In the genomic region with DNA sequence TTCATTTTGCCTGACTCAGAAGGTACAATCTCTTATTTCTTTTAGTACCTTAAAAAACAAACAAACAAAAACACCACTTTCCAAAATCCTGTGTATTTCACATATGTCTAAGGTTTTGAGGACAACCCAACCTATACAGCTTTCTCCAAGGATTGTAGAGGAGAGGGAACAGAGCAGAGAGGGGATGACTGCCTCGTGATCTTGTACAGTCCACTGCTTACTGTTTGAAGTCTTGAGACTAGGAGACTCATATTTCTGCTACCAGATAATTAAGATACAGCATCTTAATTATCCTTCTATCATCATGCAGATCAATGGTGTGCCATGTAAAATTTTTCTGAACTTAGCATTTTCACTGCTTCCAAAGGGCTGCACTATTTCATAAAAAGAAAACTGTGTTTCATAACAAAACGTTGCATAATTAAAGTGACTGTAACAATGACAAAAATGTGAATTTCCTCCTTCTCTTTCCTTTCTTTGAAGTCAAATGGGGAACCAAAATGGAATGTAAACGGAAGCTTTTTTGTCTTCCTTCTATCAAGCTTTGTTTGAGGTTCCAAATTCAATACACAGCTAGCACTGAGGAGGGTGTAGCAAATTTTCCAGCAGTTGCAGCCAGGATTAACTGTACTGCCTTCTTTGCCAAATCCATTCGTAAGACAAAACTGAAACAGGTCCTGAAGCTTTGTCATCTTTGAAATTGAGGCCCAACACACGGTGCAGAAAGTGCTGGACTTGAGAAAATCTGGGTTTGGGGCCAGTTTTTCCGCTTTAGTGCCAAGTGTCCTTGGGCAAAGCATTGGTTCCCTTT, we compare ENCODE assay signal across 10 cellular contexts. TPM values are rescaled to one million over a fixed set of nuclear protein-coding genes. Genes with fewer than 3 reads are reported as not detected.
DNase-seq lines count a peak whose midpoint lies in the region; ATAC-seq and TF ChIP-seq lines count a peak whose summit lies in the region.
"Had no signal": no experiment of that assay in that cellular context is flagged by ENCODE, and none has a peak within 500 bp of the region (broad histone marks: within the 10 kb centered on the region; RNA-seq: fewer than 3 reads in every experiment).

No MANE protein-coding gene starts in this region.

- TF ChIP-seq EP300 in stomach (IDR thresholded peaks at IDR 0.05) = no peak

- TF ChIP-seq POLR2A in IMR-90 (IDR thresholded peaks at IDR 0.05; ENCODE audit: low read depth, low read length) (no peak), stomach (IDR thresholded peaks at IDR 0.05) (no peak)

- H3K4me1 ChIP-seq in IMR-90 (ENCODE audit: control insufficient read depth, insufficient read depth, low read length) (peaks cover 4% of the 10 kb centered on the region), stomach (peaks cover 33 to 65% (median 48%) of the 10 kb centered on the region in 4 donors)

- H3K9ac ChIP-seq in IMR-90 (ENCODE audit: low read depth, low read length) = no peak overlapping the region

- DNase-seq in IMR-90 (no peak), MCF 10A (ENCODE audit: unreplicated experiment) (no peak), iris pigment epithelial cell (ENCODE audit: low read depth) (peak; percentile 87), stomach (peak; percentile 43), posterior vena cava (ENCODE audit: low spot score) (no peak), NK-92 (lab: John Stamatoyannopoulos, UW; ENCODE audit: unreplicated experiment) (no peak), DMS79 treated with DMSO at 0.1 percent for 48 hours (lab: John Stamatoyannopoulos, UW) (no peak)
- DNase-seq in activated T-cell treated with anti-CD3 and anti-CD28 coated beads, Interleukin-2, amount 50 U/mL, for 1 hour = no peak
- DNase-seq: mesendoderm, WERI-Rb-1 had no signal

- H3K4me3 ChIP-seq in IMR-90 (ENCODE audit: insufficient read depth, low read depth, low read length) (no peak overlapping the region), stomach (no peak overlapping the region)

- H3K27me3 ChIP-seq in IMR-90 (ENCODE audit: control insufficient read depth, insufficient read depth, low read length) = no peaks in the 10 kb centered on the region
- no peaks in the 10 kb centered on the region for H3K27me3 ChIP-seq in stomach

- no peak overlapping the region for H2AK5ac ChIP-seq in IMR-90 (ENCODE audit: low read depth, low read length)

- no peak overlapping the region for H4K8ac ChIP-seq in IMR-90 (ENCODE audit: low read depth in 2 of 2, low read length in 2 of 2)

- H2BK15ac ChIP-seq in IMR-90 (ENCODE audit: low read depth, low read length) = no peak overlapping the region

- H3K36me3 Mint-ChIP-seq in MCF 10A (ENCODE audit: insufficient read depth, unreplicated experiment) = no peaks in the 10 kb centered on the region

- H3K4me1 Mint-ChIP-seq in MCF 10A (ENCODE audit: insufficient read depth, unreplicated experiment) = peaks cover 17% of the 10 kb centered on the region

- peak overlapping the region; percentile 54 for H3K27ac Mint-ChIP-seq in MCF 10A (ENCODE audit: low read depth, unreplicated experiment)

- H4K5ac ChIP-seq in IMR-90 (ENCODE audit: low read depth, low read length) = no peak overlapping the region

- H3K9me3 Mint-ChIP-seq in MCF 10A (ENCODE audit: unreplicated experiment) = no peaks in the 10 kb centered on the region

- H4K91ac ChIP-seq in IMR-90 (ENCODE audit: insufficient read depth, low read depth, low read length) = no peak overlapping the region

- no peak overlapping the region for H3K14ac ChIP-seq in IMR-90 (replicated peaks; ENCODE audit: low read depth, low read length)

- peak overlapping the region; percentile 46 for H3K4me3 Mint-ChIP-seq in MCF 10A (ENCODE audit: unreplicated experiment)

- 0 out of 2 replicates have a peak, but pooled peaks cover 2% of the 10 kb centered on the region for H3K9me1 ChIP-seq in IMR-90 (ENCODE audit: insufficient read depth, low read length)

- H3K23ac ChIP-seq in IMR-90 (ENCODE audit: low read depth, low read length) = no peak overlapping the region

- H3K4ac ChIP-seq in IMR-90 (ENCODE audit: low read depth, low read length) = no peak overlapping the region

- H2BK20ac ChIP-seq in IMR-90 (ENCODE audit: low read depth, low read length) = no peak overlapping the region

- no peak overlapping the region; the same call in 1 of the 2 replicates for H3K18ac ChIP-seq in IMR-90 (ENCODE audit: low read depth, low read length)

- H4K20me1 ChIP-seq in IMR-90 (ENCODE audit: insufficient read depth, low read length) = no peaks in the 10 kb centered on the region

- H3K36me3 ChIP-seq in IMR-90 (ENCODE audit: control insufficient read depth, insufficient read depth, low read length) (no peaks in the 10 kb centered on the region), stomach (no peaks in the 10 kb centered on the region)
- H3K36me3 ChIP-seq: WERI-Rb-1 had no signal

- TF ChIP-seq CTCF in IMR-90 (conservative IDR thresholded peaks at IDR 0.05; ENCODE audit: low read depth, low read length) (no peak), MCF 10A (IDR thresholded peaks at IDR 0.05; ENCODE audit: unreplicated experiment) (no peak), stomach (IDR thresholded peaks at IDR 0.05) (no peak)

- intact Hi-C loops in IMR-90 (cut with micrococcal nuclease) = no loop called here
- intact Hi-C loops in MCF 10A (cut with micrococcal nuclease) = no loop called here
- intact Hi-C loops in stomach (cut with DNase I; ENCODE audit: low total_unique reads) = no loop called here
- intact Hi-C loops in posterior vena cava (cut with DNase I) = loop anchor here in 1 of 2 donors (5.0 kb wide), 1 partner anchor 35 kb away; a partner anchor contains a TSS

- in situ Hi-C loops in IMR-90 (cut with MboI; ENCODE audit: low sequenced_read_pairs) = no loop called here

- BruUV-seq in IMR-90 (replicated peaks; lab: Mats Ljungman, UMichigan) = no TSS peak
- no TSS peak for BruUV-seq in MCF 10A (replicated peaks; lab: Mats Ljungman, UMichigan)

- no peak for ATAC-seq in IMR-90 (ENCODE audit: low read depth)

- WGBS in IMR-90 (ENCODE audit: extremely low coverage in 2 of 2, insufficient read length in 1 of 2), 2 experiments = 0% methylated on average over 1 of the region's 6 CpGs; no CpG with 5 or more reads in 1 of the 2 experiments
- 11 to 20% (median 16%) methylated on average over 6 of the region's 6 CpGs for WGBS in stomach, 5 donors

- TF ChIP-seq RAD21 in IMR-90 (IDR thresholded peaks at IDR 0.05; ENCODE audit: low read length) = no peak

- CTCF ChIA-PET in IMR-90 (lab: Yijun Ruan, JAX) = interaction anchor here (0.8 kb wide), 1 partner anchor 12 kb away, joined by 3 read pairs; no protein-coding TSS in a partner anchor
- CTCF ChIA-PET in MCF 10A (lab: Yijun Ruan, JAX) = interaction anchor here (0.6 to 4.5 kb wide), 6 partner anchors 9 to 681 kb away, joined by 3 to 32 read pairs (median 4); no protein-coding TSS in a partner anchor

- H2AFZ ChIP-seq in IMR-90 (replicated peaks; ENCODE audit: low read length, poor library complexity) = no peak overlapping the region

- H3K56ac ChIP-seq in IMR-90 (ENCODE audit: extremely low read depth, insufficient read depth, low read length) = no peak overlapping the region

- H3K27ac ChIP-seq in IMR-90 (ENCODE audit: insufficient read depth, low read length) (no peak overlapping the region), stomach (peak overlapping the region; percentile 55 to 88 (median 80))
- H3K27ac ChIP-seq: WERI-Rb-1 had no signal

- dilution Hi-C loops in IMR-90 (cut with HindIII; ENCODE audit: low sequenced_read_pairs, unreplicated experiment) = no loop called here

- no peak overlapping the region for H2BK5ac ChIP-seq in IMR-90 (ENCODE audit: low read depth, low read length, poor library complexity, severe bottlenecking)

- H3K9me3 ChIP-seq in IMR-90 (ENCODE audit: control insufficient read depth, insufficient read depth, low read length) (no peaks in the 10 kb centered on the region), stomach (no peaks in the 10 kb centered on the region)

- H2AK9ac ChIP-seq in IMR-90 (replicated peaks; ENCODE audit: low read depth, low read length, poor library complexity) = no peak overlapping the region

- no peak overlapping the region; the same call in 1 of the 2 replicates for H2BK120ac ChIP-seq in IMR-90 (ENCODE audit: low read depth, low read length)

- POLR2A ChIA-PET in IMR-90 (lab: Charles Lee; ENCODE audit: unreplicated experiment) (no interaction called here), MCF 10A (lab: Yijun Ruan, JAX) (interaction anchor here (0.6 to 1.7 kb wide), 12 partner anchors 9 to 438 kb away, joined by 3 to 9 read pairs (median 4); a partner anchor contains a TSS)

- no peaks in the 10 kb centered on the region for H3K27me3 Mint-ChIP-seq in MCF 10A (ENCODE audit: insufficient read depth, unreplicated experiment)

- peak overlapping the region; percentile 62; the same call in 1 of the 2 replicates for H3K4me2 ChIP-seq in IMR-90 (ENCODE audit: low read depth, low read length)

- no peaks in the 10 kb centered on the region for H3K79me1 ChIP-seq in IMR-90 (ENCODE audit: low read depth in 1 of 2, low read length in 2 of 2)

TF ChIP-seq in IMR-90, 13 proteins besides CTCF, POLR2A, EP300 and RAD21 (continues in another document):
- TF ChIP-seq MAFK (IDR thresholded peaks at IDR 0.05; ENCODE audit: low read depth, low read length) = no peak
- TF ChIP-seq, protein P1, sequence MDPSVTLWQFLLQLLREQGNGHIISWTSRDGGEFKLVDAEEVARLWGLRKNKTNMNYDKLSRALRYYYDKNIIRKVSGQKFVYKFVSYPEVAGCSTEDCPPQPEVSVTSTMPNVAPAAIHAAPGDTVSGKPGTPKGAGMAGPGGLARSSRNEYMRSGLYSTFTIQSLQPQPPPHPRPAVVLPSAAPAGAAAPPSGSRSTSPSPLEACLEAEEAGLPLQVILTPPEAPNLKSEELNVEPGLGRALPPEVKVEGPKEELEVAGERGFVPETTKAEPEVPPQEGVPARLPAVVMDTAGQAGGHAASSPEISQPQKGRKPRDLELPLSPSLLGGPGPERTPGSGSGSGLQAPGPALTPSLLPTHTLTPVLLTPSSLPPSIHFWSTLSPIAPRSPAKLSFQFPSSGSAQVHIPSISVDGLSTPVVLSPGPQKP (IDR thresholded peaks at IDR 0.05; ENCODE audit: borderline replicate concordance, low read depth, low read length) = no peak
- no peak for TF ChIP-seq SMC3 (IDR thresholded peaks at IDR 0.05; ENCODE audit: low read depth, low read length)
- TF ChIP-seq CEBPB (IDR thresholded peaks at IDR 0.05; ENCODE audit: low read depth, low read length) = no peak
- no peak for TF ChIP-seq MAZ (IDR thresholded peaks at IDR 0.05; ENCODE audit: borderline replicate concordance, low read depth, low read length)
- TF ChIP-seq RFX5 (IDR thresholded peaks at IDR 0.05; ENCODE audit: low read depth, low read length) = no peak
- TF ChIP-seq NFE2L2 (IDR thresholded peaks at IDR 0.05; ENCODE audit: low read depth, low read length) = no peak
- TF ChIP-seq FOS (IDR thresholded peaks at IDR 0.05; ENCODE audit: low read depth, low read length) = no peak

RNA-seq across cellular contexts. Expression of a gene that starts 34.8 kb away (rescaled TPM):
- 5.2 and 5.3 TPM in 2 replicates for total RNA-seq in IMR-90 (2012; rRNA removed)
- 3.0 and 4.0 TPM in 2 replicates for polyA plus RNA-seq in IMR-90 (2012; rRNA removed)
- 1.4 and 2.8 TPM in 2 replicates for polyA plus RNA-seq in IMR-90 (2012; cell fraction: cytosol; rRNA removed)
- polyA plus RNA-seq in IMR-90 (2012; cell fraction: nucleus; rRNA removed; ENCODE audit: low replicate concordance) = 1.9 and 5.6 TPM in 2 replicates
- 2.4 TPM in 2 replicates for total RNA-seq in MCF 10A (2022)
- total RNA-seq in stomach = 10 to 100 TPM in 2 of 5 donors, 1 to 10 TPM in 2, under 1 TPM in 1; 0.29 to 56.6 (median 4.5) TPM
- 10 to 100 TPM in 1 of 3 donors, 1 to 10 TPM in 2; 6.2 to 13.7 (median 9.0) TPM for polyA plus RNA-seq in stomach
- total RNA-seq in posterior vena cava = 10 to 100 TPM in 1 of 2 donors, 1 to 10 TPM in 1; 8.6 to 10.6 TPM

Comparison
In these comparisons a context has a peak if more than half of its experiments do, and no peak if none do; other contexts are left out.
1. DNase-seq: peak in iris pigment epithelial cell (single experiment) and stomach (single experiment); none in IMR-90 (single experiment), MCF 10A (single experiment), posterior vena cava (single experiment), NK-92 (single experiment), DMS79 treated with DMSO at 0.1 percent for 48 hours (single experiment) and activated T-cell treated with anti-CD3 and anti-CD28 coated beads, Interleukin-2, amount 50 U/mL, for 1 hour (single experiment).